In the genomic region with DNA sequence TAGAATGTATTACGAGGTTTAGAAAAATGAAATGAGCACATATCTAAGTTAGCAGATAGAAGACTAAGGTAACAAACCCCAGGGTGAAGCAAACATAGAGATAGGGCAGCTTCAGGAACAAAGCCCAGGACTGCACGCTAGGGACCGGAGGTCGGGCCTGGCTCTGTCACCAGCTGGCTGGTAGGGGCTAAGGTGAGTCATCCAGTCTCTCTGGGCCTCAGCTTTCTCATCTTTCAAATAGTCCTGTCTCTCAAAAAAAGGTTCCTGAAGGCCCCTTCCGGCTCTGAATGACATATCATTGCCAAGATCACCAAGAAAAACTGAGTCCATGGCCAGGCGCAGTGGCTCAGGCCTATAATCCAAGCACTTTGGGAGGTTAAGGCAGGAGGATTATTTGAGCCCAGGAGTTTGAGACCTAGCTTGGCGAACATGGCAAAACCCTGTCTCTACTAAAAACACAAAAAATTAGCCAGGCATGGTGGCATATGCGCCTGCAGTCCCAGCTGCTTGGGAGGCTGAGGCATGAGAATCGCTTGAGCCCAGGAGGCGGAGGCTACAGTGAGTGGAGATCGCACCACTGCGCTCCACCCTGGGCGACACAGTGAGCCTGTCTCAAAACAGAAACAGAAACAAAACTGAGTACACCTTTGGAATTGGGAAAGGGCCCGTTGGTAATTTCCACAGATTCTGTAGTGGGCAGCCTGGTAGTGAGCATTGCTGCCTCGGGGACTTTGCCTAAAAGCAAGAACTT, we compare ENCODE assay signal across 1 cellular context.
A peak's percentile ranks its signal among the peaks of the same experiment; 100 is the strongest.
TF ChIP-seq lines count a peak whose summit lies in the region.

No MANE protein-coding gene starts in this region.

TF ChIP-seq in HepG2, 621 proteins besides CTCF, POLR2A, EP300 and RAD21 (continued from another document and continues in another):
- TF ChIP-seq, protein P1, sequence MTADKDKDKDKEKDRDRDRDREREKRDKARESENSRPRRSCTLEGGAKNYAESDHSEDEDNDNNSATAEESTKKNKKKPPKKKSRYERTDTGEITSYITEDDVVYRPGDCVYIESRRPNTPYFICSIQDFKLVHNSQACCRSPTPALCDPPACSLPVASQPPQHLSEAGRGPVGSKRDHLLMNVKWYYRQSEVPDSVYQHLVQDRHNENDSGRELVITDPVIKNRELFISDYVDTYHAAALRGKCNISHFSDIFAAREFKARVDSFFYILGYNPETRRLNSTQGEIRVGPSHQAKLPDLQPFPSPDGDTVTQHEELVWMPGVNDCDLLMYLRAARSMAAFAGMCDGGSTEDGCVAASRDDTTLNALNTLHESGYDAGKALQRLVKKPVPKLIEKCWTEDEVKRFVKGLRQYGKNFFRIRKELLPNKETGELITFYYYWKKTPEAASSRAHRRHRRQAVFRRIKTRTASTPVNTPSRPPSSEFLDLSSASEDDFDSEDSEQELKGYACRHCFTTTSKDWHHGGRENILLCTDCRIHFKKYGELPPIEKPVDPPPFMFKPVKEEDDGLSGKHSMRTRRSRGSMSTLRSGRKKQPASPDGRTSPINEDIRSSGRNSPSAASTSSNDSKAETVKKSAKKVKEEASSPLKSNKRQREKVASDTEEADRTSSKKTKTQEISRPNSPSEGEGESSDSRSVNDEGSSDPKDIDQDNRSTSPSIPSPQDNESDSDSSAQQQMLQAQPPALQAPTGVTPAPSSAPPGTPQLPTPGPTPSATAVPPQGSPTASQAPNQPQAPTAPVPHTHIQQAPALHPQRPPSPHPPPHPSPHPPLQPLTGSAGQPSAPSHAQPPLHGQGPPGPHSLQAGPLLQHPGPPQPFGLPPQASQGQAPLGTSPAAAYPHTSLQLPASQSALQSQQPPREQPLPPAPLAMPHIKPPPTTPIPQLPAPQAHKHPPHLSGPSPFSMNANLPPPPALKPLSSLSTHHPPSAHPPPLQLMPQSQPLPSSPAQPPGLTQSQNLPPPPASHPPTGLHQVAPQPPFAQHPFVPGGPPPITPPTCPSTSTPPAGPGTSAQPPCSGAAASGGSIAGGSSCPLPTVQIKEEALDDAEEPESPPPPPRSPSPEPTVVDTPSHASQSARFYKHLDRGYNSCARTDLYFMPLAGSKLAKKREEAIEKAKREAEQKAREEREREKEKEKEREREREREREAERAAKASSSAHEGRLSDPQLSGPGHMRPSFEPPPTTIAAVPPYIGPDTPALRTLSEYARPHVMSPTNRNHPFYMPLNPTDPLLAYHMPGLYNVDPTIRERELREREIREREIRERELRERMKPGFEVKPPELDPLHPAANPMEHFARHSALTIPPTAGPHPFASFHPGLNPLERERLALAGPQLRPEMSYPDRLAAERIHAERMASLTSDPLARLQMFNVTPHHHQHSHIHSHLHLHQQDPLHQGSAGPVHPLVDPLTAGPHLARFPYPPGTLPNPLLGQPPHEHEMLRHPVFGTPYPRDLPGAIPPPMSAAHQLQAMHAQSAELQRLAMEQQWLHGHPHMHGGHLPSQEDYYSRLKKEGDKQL (CRISPR knock-in tag; IDR thresholded peaks at IDR 0.05; ENCODE audit: low read depth): no peak
- no peak for TF ChIP-seq IRX3 (CRISPR knock-in tag; IDR thresholded peaks at IDR 0.05; ENCODE audit: borderline replicate concordance, low read depth)
- no peak for TF ChIP-seq TAF15 (IDR thresholded peaks at IDR 0.05; ENCODE audit: low read depth, low read length, poor library complexity, severe bottlenecking)
- TF ChIP-seq ZNF337 (CRISPR knock-in tag; IDR thresholded peaks at IDR 0.05; ENCODE audit: borderline replicate concordance, low read depth): no peak
- TF ChIP-seq BORCS8-MEF2B (CRISPR knock-in tag; IDR thresholded peaks at IDR 0.05): no peak
- TF ChIP-seq ZBTB1 (CRISPR knock-in tag; IDR thresholded peaks at IDR 0.05; ENCODE audit: borderline replicate concordance): no peak
- TF ChIP-seq, protein P2, sequence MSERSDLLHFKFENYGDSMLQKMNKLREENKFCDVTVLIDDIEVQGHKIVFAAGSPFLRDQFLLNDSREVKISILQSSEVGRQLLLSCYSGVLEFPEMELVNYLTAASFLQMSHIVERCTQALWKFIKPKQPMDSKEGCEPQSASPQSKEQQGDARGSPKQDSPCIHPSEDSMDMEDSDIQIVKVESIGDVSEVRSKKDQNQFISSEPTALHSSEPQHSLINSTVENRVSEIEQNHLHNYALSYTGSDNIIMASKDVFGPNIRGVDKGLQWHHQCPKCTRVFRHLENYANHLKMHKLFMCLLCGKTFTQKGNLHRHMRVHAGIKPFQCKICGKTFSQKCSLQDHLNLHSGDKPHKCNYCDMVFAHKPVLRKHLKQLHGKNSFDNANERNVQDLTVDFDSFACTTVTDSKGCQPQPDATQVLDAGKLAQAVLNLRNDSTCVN (CRISPR knock-in tag; IDR thresholded peaks at IDR 0.05; ENCODE audit: borderline replicate concordance): no peak
- TF ChIP-seq SMARCC2 (IDR thresholded peaks at IDR 0.05): no peak
- no peak for TF ChIP-seq ZNF614 (CRISPR knock-in tag; IDR thresholded peaks at IDR 0.05; ENCODE audit: borderline replicate concordance)
- TF ChIP-seq CBX5 (CRISPR knock-in tag; IDR thresholded peaks at IDR 0.05; ENCODE audit: borderline replicate concordance): no peak
- TF ChIP-seq ZSCAN29 (CRISPR knock-in tag; conservative IDR thresholded peaks at IDR 0.05): no peak
- TF ChIP-seq, protein P3, sequence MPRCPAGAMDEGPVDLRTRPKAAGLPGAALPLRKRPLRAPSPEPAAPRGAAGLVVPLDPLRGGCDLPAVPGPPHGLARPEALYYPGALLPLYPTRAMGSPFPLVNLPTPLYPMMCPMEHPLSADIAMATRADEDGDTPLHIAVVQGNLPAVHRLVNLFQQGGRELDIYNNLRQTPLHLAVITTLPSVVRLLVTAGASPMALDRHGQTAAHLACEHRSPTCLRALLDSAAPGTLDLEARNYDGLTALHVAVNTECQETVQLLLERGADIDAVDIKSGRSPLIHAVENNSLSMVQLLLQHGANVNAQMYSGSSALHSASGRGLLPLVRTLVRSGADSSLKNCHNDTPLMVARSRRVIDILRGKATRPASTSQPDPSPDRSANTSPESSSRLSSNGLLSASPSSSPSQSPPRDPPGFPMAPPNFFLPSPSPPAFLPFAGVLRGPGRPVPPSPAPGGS (CRISPR knock-in tag; IDR thresholded peaks at IDR 0.05): no peak
- TF ChIP-seq MEF2D (CRISPR knock-in tag; IDR thresholded peaks at IDR 0.05): no peak
- TF ChIP-seq ZNF225 (CRISPR knock-in tag; IDR thresholded peaks at IDR 0.05): no peak
- TF ChIP-seq, protein P4, sequence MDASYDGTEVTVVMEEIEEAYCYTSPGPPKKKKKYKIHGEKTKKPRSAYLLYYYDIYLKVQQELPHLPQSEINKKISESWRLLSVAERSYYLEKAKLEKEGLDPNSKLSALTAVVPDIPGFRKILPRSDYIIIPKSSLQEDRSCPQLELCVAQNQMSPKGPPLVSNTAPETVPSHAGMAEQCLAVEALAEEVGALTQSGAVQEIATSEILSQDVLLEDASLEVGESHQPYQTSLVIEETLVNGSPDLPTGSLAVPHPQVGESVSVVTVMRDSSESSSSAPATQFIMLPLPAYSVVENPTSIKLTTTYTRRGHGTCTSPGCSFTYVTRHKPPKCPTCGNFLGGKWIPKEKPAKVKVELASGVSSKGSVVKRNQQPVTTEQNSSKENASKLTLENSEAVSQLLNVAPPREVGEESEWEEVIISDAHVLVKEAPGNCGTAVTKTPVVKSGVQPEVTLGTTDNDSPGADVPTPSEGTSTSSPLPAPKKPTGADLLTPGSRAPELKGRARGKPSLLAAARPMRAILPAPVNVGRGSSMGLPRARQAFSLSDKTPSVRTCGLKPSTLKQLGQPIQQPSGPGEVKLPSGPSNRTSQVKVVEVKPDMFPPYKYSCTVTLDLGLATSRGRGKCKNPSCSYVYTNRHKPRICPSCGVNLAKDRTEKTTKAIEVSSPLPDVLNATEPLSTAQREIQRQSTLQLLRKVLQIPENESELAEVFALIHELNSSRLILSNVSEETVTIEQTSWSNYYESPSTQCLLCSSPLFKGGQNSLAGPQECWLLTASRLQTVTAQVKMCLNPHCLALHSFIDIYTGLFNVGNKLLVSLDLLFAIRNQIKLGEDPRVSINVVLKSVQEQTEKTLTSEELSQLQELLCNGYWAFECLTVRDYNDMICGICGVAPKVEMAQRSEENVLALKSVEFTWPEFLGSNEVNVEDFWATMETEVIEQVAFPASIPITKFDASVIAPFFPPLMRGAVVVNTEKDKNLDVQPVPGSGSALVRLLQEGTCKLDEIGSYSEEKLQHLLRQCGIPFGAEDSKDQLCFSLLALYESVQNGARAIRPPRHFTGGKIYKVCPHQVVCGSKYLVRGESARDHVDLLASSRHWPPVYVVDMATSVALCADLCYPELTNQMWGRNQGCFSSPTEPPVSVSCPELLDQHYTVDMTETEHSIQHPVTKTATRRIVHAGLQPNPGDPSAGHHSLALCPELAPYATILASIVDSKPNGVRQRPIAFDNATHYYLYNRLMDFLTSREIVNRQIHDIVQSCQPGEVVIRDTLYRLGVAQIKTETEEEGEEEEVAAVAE (CRISPR knock-in tag; IDR thresholded peaks at IDR 0.05; ENCODE audit: borderline replicate concordance): no peak
- TF ChIP-seq, protein P5, sequence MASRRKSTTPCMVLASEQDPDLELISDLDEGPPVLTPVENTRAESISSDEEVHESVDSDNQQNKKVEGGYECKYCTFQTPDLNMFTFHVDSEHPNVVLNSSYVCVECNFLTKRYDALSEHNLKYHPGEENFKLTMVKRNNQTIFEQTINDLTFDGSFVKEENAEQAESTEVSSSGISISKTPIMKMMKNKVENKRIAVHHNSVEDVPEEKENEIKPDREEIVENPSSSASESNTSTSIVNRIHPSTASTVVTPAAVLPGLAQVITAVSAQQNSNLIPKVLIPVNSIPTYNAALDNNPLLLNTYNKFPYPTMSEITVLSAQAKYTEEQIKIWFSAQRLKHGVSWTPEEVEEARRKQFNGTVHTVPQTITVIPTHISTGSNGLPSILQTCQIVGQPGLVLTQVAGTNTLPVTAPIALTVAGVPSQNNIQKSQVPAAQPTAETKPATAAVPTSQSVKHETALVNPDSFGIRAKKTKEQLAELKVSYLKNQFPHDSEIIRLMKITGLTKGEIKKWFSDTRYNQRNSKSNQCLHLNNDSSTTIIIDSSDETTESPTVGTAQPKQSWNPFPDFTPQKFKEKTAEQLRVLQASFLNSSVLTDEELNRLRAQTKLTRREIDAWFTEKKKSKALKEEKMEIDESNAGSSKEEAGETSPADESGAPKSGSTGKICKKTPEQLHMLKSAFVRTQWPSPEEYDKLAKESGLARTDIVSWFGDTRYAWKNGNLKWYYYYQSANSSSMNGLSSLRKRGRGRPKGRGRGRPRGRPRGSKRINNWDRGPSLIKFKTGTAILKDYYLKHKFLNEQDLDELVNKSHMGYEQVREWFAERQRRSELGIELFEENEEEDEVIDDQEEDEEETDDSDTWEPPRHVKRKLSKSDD (CRISPR knock-in tag; IDR thresholded peaks at IDR 0.05; ENCODE audit: low read depth): no peak
- TF ChIP-seq FOXO1 (CRISPR knock-in tag; IDR thresholded peaks at IDR 0.05): no peak
- peak; percentile 78 for TF ChIP-seq FOSL1 (CRISPR knock-in tag; IDR thresholded peaks at IDR 0.05; ENCODE audit: borderline replicate concordance)
- no peak for TF ChIP-seq SSRP1 (CRISPR knock-in tag; IDR thresholded peaks at IDR 0.05)
- TF ChIP-seq ZNF652 (CRISPR knock-in tag; IDR thresholded peaks at IDR 0.05; ENCODE audit: borderline replicate concordance, low read depth): no peak
- TF ChIP-seq ZFY (CRISPR knock-in tag; IDR thresholded peaks at IDR 0.05): peak; percentile 24; the same call in 1 of the 2 replicates
- no peak for TF ChIP-seq NRL (CRISPR knock-in tag; IDR thresholded peaks at IDR 0.05; ENCODE audit: borderline replicate concordance)
- no peak for TF ChIP-seq ZNF138 (CRISPR knock-in tag; IDR thresholded peaks at IDR 0.05; ENCODE audit: low read depth)
- no peak for TF ChIP-seq FOXK2 (IDR thresholded peaks at IDR 0.05)
- no peak for TF ChIP-seq ZNF350 (CRISPR knock-in tag; IDR thresholded peaks at IDR 0.05; ENCODE audit: borderline replicate concordance, low read depth)
- TF ChIP-seq ARNTL (CRISPR knock-in tag; IDR thresholded peaks at IDR 0.05): no peak
- TF ChIP-seq, protein P6, sequence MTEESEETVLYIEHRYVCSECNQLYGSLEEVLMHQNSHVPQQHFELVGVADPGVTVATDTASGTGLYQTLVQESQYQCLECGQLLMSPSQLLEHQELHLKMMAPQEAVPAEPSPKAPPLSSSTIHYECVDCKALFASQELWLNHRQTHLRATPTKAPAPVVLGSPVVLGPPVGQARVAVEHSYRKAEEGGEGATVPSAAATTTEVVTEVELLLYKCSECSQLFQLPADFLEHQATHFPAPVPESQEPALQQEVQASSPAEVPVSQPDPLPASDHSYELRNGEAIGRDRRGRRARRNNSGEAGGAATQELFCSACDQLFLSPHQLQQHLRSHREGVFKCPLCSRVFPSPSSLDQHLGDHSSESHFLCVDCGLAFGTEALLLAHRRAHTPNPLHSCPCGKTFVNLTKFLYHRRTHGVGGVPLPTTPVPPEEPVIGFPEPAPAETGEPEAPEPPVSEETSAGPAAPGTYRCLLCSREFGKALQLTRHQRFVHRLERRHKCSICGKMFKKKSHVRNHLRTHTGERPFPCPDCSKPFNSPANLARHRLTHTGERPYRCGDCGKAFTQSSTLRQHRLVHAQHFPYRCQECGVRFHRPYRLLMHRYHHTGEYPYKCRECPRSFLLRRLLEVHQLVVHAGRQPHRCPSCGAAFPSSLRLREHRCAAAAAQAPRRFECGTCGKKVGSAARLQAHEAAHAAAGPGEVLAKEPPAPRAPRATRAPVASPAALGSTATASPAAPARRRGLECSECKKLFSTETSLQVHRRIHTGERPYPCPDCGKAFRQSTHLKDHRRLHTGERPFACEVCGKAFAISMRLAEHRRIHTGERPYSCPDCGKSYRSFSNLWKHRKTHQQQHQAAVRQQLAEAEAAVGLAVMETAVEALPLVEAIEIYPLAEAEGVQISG (CRISPR knock-in tag; IDR thresholded peaks at IDR 0.05): 0 out of 2 replicates have a peak, but pooled peaks have one; percentile 18
- TF ChIP-seq, protein P7, sequence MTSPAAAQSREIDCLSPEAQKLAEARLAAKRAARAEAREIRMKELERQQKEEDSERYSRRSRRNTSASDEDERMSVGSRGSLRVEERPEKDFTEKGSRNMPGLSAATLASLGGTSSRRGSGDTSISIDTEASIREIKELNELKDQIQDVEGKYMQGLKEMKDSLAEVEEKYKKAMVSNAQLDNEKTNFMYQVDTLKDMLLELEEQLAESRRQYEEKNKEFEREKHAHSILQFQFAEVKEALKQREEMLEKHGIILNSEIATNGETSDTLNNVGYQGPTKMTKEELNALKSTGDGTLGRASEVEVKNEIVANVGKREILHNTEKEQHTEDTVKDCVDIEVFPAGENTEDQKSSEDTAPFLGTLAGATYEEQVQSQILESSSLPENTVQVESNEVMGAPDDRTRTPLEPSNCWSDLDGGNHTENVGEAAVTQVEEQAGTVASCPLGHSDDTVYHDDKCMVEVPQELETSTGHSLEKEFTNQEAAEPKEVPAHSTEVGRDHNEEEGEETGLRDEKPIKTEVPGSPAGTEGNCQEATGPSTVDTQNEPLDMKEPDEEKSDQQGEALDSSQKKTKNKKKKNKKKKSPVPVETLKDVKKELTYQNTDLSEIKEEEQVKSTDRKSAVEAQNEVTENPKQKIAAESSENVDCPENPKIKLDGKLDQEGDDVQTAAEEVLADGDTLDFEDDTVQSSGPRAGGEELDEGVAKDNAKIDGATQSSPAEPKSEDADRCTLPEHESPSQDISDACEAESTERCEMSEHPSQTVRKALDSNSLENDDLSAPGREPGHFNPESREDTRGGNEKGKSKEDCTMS (CRISPR knock-in tag; conservative IDR thresholded peaks at IDR 0.05): no peak
- no peak for TF ChIP-seq PHB2 (IDR thresholded peaks at IDR 0.05; ENCODE audit: partially characterized antibody)
- no peak for TF ChIP-seq CENPX (CRISPR knock-in tag; IDR thresholded peaks at IDR 0.05)
- no peak for TF ChIP-seq ZNF24 (IDR thresholded peaks at IDR 0.05)
- TF ChIP-seq, protein P8, sequence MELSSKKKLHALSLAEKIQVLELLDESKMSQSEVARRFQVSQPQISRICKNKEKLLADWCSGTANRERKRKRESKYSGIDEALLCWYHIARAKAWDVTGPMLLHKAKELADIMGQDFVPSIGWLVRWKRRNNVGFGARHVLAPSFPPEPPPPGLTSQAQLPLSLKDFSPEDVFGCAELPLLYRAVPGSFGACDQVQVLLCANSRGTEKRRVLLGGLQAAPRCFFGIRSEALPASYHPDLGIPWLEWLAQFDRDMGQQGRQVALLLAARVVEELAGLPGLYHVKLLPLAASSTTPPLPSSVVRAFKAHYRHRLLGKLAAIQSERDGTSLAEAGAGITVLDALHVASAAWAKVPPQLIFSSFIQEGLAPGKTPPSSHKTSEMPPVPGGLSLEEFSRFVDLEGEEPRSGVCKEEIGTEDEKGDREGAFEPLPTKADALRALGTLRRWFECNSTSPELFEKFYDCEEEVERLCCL (CRISPR knock-in tag; IDR thresholded peaks at IDR 0.05; ENCODE audit: borderline replicate concordance): no peak
